In the genomic region with DNA sequence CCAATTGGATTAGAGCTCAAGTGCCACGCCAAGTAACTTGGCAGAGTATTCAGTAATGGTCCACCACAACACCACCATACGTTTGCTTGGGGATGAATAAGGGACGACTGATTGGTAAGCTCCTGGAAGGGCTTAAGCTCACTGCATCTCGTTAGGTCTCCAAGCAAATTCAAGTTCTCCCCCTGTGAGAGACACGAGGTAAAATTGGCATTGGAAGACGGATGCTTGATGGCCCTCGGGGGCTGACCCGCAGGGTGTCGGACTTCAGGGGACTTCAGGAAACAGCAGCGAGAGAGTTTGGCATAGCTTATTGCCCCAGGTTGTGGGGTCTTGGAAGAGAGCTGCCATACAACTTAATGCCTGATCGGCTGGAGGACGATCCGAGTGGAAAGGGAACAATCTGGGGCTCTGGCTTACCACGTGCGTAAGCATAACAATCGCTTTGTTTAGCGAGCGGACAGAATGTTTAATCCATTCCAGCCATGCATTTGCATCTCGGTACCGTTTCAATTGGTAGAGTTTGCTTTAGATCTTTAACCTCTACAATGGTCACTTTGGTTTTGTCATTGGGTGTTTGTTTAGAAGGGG, we compare ENCODE assay signal across 1 cellular context.
A peak's percentile ranks its signal among the peaks of the same experiment; 100 is the strongest.
TF ChIP-seq lines count a peak whose summit lies in the region.

No MANE protein-coding gene starts in this region.

TF ChIP-seq in HepG2, 621 proteins besides CTCF, POLR2A, EP300 and RAD21 (continued from another document and continues in another):
- TF ChIP-seq, protein P1, sequence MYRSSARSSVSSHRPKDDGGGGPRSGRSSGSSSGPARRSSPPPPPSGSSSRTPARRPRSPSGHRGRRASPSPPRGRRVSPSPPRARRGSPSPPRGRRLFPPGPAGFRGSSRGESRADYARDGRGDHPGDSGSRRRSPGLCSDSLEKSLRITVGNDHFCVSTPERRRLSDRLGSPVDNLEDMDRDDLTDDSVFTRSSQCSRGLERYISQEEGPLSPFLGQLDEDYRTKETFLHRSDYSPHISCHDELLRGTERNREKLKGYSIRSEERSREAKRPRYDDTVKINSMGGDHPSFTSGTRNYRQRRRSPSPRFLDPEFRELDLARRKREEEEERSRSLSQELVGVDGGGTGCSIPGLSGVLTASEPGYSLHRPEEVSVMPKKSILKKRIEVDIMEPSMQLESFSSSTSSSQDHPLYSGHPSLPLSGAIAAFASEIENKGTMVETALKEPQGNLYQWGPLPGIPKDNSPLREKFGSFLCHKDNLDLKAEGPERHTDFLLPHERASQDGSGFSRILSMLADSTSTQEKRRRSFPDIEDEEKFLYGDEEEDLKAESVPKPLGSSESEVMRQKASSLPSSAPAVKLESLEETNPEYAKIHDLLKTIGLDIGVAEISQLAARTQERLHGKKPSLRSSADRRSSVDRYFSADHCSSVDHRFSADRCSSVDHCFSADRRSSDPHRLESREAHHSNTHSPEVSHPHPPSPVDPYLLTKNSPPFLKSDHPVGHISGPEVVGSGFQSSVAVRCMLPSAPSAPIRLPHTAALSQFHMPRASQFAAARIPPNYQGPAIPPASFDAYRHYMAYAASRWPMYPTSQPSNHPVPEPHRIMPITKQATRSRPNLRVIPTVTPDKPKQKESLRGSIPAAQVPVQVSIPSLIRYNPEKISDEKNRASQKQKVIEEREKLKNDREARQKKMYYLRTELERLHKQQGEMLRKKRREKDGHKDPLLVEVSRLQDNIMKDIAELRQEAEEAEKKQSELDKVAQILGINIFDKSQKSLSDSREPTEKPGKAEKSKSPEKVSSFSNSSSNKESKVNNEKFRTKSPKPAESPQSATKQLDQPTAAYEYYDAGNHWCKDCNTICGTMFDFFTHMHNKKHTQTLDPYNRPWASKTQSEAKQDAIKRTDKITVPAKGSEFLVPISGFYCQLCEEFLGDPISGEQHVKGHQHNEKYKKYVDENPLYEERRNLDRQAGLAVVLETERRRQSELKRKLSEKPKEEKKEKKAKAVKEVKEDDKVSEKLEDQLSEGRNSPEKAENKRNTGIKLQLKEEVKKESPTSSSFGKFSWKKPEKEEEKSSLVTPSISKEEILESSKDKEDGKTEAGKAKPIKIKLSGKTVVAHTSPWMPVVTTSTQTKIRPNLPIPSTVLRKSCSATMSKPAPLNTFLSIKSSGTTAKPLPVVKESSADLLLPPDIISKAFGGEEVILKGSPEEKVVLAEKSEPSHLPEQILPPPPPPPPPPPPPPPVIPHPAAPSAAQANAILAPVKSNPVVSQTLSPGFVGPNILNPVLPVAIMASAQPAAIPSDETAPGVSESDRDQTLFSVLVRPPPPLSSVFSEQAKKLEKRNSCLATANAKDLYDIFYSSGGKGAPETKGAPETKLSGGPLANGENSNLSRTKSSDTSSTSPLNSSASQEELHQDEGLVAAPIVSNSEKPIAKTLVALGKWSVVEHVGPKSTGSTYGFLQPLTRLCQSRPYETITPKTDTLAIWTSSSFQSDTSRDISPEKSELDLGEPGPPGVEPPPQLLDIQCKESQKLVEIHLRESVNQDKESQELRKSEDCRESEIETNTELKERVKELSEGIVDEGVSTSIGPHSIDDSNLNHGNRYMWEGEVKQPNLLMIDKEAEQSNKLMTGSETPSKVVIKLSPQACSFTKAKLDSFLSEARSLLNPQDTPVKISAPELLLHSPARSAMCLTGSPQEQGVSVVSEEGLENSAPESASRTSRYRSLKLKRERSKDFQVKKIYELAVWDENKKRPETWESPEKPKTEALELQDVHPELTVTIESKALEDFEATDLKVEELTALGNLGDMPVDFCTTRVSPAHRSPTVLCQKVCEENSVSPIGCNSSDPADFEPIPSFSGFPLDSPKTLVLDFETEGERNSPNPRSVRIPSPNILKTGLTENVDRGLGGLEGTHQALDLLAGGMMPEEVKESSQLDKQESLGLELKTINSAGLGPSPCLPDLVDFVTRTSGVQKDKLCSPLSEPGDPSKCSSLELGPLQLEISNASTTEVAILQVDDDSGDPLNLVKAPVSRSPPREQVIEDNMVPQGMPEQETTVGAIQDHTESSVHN (CRISPR knock-in tag; IDR thresholded peaks at IDR 0.05) = peak; percentile 8; the same call in 1 of the 2 replicates
- TF ChIP-seq, protein P2, sequence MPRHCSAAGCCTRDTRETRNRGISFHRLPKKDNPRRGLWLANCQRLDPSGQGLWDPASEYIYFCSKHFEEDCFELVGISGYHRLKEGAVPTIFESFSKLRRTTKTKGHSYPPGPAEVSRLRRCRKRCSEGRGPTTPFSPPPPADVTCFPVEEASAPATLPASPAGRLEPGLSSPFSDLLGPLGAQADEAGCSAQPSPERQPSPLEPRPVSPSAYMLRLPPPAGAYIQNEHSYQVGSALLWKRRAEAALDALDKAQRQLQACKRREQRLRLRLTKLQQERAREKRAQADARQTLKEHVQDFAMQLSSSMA (CRISPR knock-in tag; IDR thresholded peaks at IDR 0.05) = peak; percentile 33; the same call in 1 of the 2 replicates
- TF ChIP-seq ARNT2 (CRISPR knock-in tag; IDR thresholded peaks at IDR 0.05; ENCODE audit: low read depth) = no peak
- TF ChIP-seq POLR2AphosphoS5 (IDR thresholded peaks at IDR 0.05; ENCODE audit: low read depth, low read length) = peak; percentile 51
- 0 out of 2 replicates have a peak, but pooled peaks have one; percentile 1 for TF ChIP-seq TBX2 (CRISPR knock-in tag; IDR thresholded peaks at IDR 0.05; ENCODE audit: borderline replicate concordance)
- TF ChIP-seq, protein P3, sequence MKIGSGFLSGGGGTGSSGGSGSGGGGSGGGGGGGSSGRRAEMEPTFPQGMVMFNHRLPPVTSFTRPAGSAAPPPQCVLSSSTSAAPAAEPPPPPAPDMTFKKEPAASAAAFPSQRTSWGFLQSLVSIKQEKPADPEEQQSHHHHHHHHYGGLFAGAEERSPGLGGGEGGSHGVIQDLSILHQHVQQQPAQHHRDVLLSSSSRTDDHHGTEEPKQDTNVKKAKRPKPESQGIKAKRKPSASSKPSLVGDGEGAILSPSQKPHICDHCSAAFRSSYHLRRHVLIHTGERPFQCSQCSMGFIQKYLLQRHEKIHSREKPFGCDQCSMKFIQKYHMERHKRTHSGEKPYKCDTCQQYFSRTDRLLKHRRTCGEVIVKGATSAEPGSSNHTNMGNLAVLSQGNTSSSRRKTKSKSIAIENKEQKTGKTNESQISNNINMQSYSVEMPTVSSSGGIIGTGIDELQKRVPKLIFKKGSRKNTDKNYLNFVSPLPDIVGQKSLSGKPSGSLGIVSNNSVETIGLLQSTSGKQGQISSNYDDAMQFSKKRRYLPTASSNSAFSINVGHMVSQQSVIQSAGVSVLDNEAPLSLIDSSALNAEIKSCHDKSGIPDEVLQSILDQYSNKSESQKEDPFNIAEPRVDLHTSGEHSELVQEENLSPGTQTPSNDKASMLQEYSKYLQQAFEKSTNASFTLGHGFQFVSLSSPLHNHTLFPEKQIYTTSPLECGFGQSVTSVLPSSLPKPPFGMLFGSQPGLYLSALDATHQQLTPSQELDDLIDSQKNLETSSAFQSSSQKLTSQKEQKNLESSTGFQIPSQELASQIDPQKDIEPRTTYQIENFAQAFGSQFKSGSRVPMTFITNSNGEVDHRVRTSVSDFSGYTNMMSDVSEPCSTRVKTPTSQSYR (CRISPR knock-in tag; IDR thresholded peaks at IDR 0.05; ENCODE audit: borderline replicate concordance) = 0 out of 2 replicates have a peak, but pooled peaks have one; percentile 11
- peak; percentile 20; the same call in 1 of the 2 replicates for TF ChIP-seq ZNF205 (CRISPR knock-in tag; IDR thresholded peaks at IDR 0.05)
- 0 out of 2 replicates have a peak, but pooled peaks have one; percentile 34 for TF ChIP-seq SIN3A (IDR thresholded peaks at IDR 0.05; ENCODE audit: borderline replicate concordance, low read depth, low read length)
- TF ChIP-seq PAF1 (CRISPR knock-in tag; IDR thresholded peaks at IDR 0.05) = 0 out of 2 replicates have a peak, but pooled peaks have one; percentile 76
- TF ChIP-seq, protein P4, sequence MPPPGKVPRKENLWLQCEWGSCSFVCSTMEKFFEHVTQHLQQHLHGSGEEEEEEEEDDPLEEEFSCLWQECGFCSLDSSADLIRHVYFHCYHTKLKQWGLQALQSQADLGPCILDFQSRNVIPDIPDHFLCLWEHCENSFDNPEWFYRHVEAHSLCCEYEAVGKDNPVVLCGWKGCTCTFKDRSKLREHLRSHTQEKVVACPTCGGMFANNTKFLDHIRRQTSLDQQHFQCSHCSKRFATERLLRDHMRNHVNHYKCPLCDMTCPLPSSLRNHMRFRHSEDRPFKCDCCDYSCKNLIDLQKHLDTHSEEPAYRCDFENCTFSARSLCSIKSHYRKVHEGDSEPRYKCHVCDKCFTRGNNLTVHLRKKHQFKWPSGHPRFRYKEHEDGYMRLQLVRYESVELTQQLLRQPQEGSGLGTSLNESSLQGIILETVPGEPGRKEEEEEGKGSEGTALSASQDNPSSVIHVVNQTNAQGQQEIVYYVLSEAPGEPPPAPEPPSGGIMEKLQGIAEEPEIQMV (CRISPR knock-in tag; IDR thresholded peaks at IDR 0.05; ENCODE audit: low read depth) = 0 out of 2 replicates have a peak, but pooled peaks have one; percentile 74
- TF ChIP-seq, protein P5, sequence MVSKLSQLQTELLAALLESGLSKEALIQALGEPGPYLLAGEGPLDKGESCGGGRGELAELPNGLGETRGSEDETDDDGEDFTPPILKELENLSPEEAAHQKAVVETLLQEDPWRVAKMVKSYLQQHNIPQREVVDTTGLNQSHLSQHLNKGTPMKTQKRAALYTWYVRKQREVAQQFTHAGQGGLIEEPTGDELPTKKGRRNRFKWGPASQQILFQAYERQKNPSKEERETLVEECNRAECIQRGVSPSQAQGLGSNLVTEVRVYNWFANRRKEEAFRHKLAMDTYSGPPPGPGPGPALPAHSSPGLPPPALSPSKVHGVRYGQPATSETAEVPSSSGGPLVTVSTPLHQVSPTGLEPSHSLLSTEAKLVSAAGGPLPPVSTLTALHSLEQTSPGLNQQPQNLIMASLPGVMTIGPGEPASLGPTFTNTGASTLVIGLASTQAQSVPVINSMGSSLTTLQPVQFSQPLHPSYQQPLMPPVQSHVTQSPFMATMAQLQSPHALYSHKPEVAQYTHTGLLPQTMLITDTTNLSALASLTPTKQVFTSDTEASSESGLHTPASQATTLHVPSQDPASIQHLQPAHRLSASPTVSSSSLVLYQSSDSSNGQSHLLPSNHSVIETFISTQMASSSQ (IDR thresholded peaks at IDR 0.05; ENCODE audit: low read depth) = no peak
- TF ChIP-seq, protein P5 (CRISPR knock-in tag; IDR thresholded peaks at IDR 0.05; ENCODE audit: borderline replicate concordance) = peak; percentile 56
- TF ChIP-seq SSRP1 (CRISPR knock-in tag; IDR thresholded peaks at IDR 0.05) = peak; percentile 90; the same call in 1 of the 2 replicates
- TF ChIP-seq CBX5 (CRISPR knock-in tag; IDR thresholded peaks at IDR 0.05; ENCODE audit: borderline replicate concordance) = 0 out of 2 replicates have a peak, but pooled peaks have one; percentile 28
- TF ChIP-seq EHMT2 (IDR thresholded peaks at IDR 0.05; ENCODE audit: borderline replicate concordance, low read depth, low read length) = no peak
- no peak for TF ChIP-seq TBL1XR1 (IDR thresholded peaks at IDR 0.05; ENCODE audit: borderline replicate concordance, low read length, partially characterized antibody)
- TF ChIP-seq ZNF816 (CRISPR knock-in tag; IDR thresholded peaks at IDR 0.05; ENCODE audit: borderline replicate concordance) = 0 out of 2 replicates have a peak, but pooled peaks have one; percentile 42
- TF ChIP-seq HDAC1 (CRISPR knock-in tag; IDR thresholded peaks at IDR 0.05) = no peak
- TF ChIP-seq, protein P6, sequence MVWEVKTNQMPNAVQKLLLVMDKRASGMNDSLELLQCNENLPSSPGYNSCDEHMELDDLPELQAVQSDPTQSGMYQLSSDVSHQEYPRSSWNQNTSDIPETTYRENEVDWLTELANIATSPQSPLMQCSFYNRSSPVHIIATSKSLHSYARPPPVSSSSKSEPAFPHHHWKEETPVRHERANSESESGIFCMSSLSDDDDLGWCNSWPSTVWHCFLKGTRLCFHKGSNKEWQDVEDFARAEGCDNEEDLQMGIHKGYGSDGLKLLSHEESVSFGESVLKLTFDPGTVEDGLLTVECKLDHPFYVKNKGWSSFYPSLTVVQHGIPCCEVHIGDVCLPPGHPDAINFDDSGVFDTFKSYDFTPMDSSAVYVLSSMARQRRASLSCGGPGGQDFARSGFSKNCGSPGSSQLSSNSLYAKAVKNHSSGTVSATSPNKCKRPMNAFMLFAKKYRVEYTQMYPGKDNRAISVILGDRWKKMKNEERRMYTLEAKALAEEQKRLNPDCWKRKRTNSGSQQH (CRISPR knock-in tag; IDR thresholded peaks at IDR 0.05; ENCODE audit: low read depth) = 0 out of 2 replicates have a peak, but pooled peaks have one; percentile 50
- no peak for TF ChIP-seq ATF7 (IDR thresholded peaks at IDR 0.05)
- 0 out of 2 replicates have a peak, but pooled peaks have one; percentile 53 for TF ChIP-seq ATF7 (CRISPR knock-in tag; IDR thresholded peaks at IDR 0.05)
- 0 out of 2 replicates have a peak, but pooled peaks have one; percentile 9 for TF ChIP-seq ZNF44 (CRISPR knock-in tag; IDR thresholded peaks at IDR 0.05)
- 0 out of 2 replicates have a peak, but pooled peaks have one; percentile 0 for TF ChIP-seq ARID2 (CRISPR knock-in tag; IDR thresholded peaks at IDR 0.05; ENCODE audit: borderline replicate concordance)
- TF ChIP-seq TGIF2 (CRISPR knock-in tag; IDR thresholded peaks at IDR 0.05) = peak; percentile 80
- TF ChIP-seq, protein P7, sequence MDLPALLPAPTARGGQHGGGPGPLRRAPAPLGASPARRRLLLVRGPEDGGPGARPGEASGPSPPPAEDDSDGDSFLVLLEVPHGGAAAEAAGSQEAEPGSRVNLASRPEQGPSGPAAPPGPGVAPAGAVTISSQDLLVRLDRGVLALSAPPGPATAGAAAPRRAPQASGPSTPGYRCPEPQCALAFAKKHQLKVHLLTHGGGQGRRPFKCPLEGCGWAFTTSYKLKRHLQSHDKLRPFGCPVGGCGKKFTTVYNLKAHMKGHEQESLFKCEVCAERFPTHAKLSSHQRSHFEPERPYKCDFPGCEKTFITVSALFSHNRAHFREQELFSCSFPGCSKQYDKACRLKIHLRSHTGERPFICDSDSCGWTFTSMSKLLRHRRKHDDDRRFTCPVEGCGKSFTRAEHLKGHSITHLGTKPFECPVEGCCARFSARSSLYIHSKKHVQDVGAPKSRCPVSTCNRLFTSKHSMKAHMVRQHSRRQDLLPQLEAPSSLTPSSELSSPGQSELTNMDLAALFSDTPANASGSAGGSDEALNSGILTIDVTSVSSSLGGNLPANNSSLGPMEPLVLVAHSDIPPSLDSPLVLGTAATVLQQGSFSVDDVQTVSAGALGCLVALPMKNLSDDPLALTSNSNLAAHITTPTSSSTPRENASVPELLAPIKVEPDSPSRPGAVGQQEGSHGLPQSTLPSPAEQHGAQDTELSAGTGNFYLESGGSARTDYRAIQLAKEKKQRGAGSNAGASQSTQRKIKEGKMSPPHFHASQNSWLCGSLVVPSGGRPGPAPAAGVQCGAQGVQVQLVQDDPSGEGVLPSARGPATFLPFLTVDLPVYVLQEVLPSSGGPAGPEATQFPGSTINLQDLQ (CRISPR knock-in tag; IDR thresholded peaks at IDR 0.05) = 0 out of 2 replicates have a peak, but pooled peaks have one; percentile 59
